8 cellular contexts compared by ENCODE assay signal in the genomic region with DNA sequence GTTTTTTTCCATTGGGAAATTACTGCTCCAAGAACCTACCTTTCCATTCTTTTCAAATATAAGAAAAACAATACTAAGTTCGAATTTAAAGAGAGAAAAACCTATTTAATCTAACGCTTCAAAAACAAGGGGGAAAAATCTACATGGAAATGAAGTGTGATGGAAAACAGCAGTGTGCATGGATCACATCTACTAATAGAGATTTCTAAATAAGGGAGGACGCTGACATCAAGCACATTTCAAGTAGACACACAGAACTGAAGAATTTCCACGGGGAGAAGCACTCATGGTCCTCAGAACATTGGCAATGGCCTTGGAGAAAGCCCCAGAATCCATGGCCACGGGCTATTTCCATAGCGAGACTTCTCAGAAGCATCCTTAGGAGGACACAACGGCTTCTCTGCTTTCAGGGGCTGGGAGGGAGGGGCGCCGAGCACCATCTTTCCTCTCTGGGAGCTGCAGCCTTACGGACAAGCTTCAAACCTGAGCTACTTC. TPM values are rescaled to one million over a fixed set of nuclear protein-coding genes. Genes with fewer than 3 reads are reported as not detected.
DNase-seq lines count a peak whose midpoint lies in the region; ATAC-seq and TF ChIP-seq lines count a peak whose summit lies in the region.

No MANE protein-coding gene starts in this region.

- H3K36me3 ChIP-seq in heart right ventricle (peaks cover 0 to 14% (median 0%) of the 10 kb centered on the region in 9 donors), ascending aorta (no peaks in the 10 kb centered on the region), lower lobe of right lung (no peaks in the 10 kb centered on the region), upper lobe of right lung (no peaks in the 10 kb centered on the region)

- no peak for DNase-seq in heart right ventricle
- DNase-seq in left ventricle myocardium superior = no peak
- no peak for DNase-seq in ascending aorta (ENCODE audit: low spot score in 2 of 2)
- DNase-seq in lower lobe of right lung = no peak
- DNase-seq in upper lobe of right lung = no peak
- DNase-seq in islet precursor cell = no peak
- DNase-seq in HuH-7.5 (ENCODE audit: low spot score) = no peak

- intact Hi-C loops in heart right ventricle (cut with DNase I) (no loop called here), left ventricle myocardium superior (cut with micrococcal nuclease) (no loop called here), ascending aorta (cut with DNase I) (loop anchor here (5.0 kb wide), 5 partner anchors 120 to 1010 kb away; a partner anchor contains a TSS), lower lobe of right lung (cut with DNase I) (no loop called here), upper lobe of right lung (cut with DNase I) (no loop called here)

- WGBS in heart right ventricle, 2 donors = 17 to 18% methylated on average over 10 of the region's 10 CpGs

- H3K4me1 ChIP-seq in heart right ventricle (peaks cover 0 to 54% (median 23%) of the 10 kb centered on the region in 9 donors), ascending aorta (peaks cover 0 to 3% of the 10 kb centered on the region in 2 donors), lower lobe of right lung (peaks cover 32% of the 10 kb centered on the region), upper lobe of right lung (peaks cover 37% of the 10 kb centered on the region)

- H3K9me3 ChIP-seq in heart right ventricle (peaks cover 0 to 11% (median 0%) of the 10 kb centered on the region in 11 donors), ascending aorta (no peaks in the 10 kb centered on the region), lower lobe of right lung (no peaks in the 10 kb centered on the region), upper lobe of right lung (no peaks in the 10 kb centered on the region)

- no peak for ATAC-seq in heart right ventricle
- ATAC-seq in left ventricle myocardium superior = no peak
- ATAC-seq in lower lobe of right lung = no peak
- no peak for ATAC-seq in upper lobe of right lung
- no peak for ATAC-seq in GM21381 (IDR thresholded peaks at IDR 0.05; ENCODE audit: unreplicated experiment)

- H3K27me3 ChIP-seq in heart right ventricle (no peaks in the 10 kb centered on the region), ascending aorta (no peaks in the 10 kb centered on the region), lower lobe of right lung (ENCODE audit: low read depth) (no peaks in the 10 kb centered on the region), upper lobe of right lung (no peaks in the 10 kb centered on the region)

- H3K27ac ChIP-seq in heart right ventricle (peak overlapping the region; percentile 97 to 100 (median 99)), ascending aorta (peak overlapping the region; percentile 95 to 99), lower lobe of right lung (peak overlapping the region; percentile 99), upper lobe of right lung (peak overlapping the region; percentile 97)

- no peak for TF ChIP-seq CTCF in heart right ventricle (IDR thresholded peaks at IDR 0.05)
- no peak for TF ChIP-seq CTCF in ascending aorta (IDR thresholded peaks at IDR 0.05)
- TF ChIP-seq CTCF in lower lobe of right lung (IDR thresholded peaks at IDR 0.05) = no peak
- TF ChIP-seq CTCF in upper lobe of right lung (IDR thresholded peaks at IDR 0.05) = no peak

- H3K4me3 ChIP-seq in heart right ventricle (peak overlapping the region; percentile 82 to 98 (median 88)), ascending aorta (peak overlapping the region; percentile 74 to 82), lower lobe of right lung (peak overlapping the region; percentile 83), upper lobe of right lung (peak overlapping the region; percentile 78)

RNA-seq across cellular contexts. Expression of a gene that starts 1.1 kb away (rescaled TPM):
- 10 to 100 TPM; 17.8 to 31.8 (median 22.0) TPM for total RNA-seq in heart right ventricle
- 10 to 100 TPM in 1 of 2 donors, 1 to 10 TPM in 1; 9.2 to 14.3 TPM for polyA plus RNA-seq in heart right ventricle
- total RNA-seq in left ventricle myocardium superior = 23.2 TPM
- 53.4 TPM for total RNA-seq in ascending aorta
- 69.7 TPM for total RNA-seq in lower lobe of right lung
- 61.7 TPM for total RNA-seq in upper lobe of right lung
